20 cellular contexts compared by ENCODE assay signal in the genomic region with DNA sequence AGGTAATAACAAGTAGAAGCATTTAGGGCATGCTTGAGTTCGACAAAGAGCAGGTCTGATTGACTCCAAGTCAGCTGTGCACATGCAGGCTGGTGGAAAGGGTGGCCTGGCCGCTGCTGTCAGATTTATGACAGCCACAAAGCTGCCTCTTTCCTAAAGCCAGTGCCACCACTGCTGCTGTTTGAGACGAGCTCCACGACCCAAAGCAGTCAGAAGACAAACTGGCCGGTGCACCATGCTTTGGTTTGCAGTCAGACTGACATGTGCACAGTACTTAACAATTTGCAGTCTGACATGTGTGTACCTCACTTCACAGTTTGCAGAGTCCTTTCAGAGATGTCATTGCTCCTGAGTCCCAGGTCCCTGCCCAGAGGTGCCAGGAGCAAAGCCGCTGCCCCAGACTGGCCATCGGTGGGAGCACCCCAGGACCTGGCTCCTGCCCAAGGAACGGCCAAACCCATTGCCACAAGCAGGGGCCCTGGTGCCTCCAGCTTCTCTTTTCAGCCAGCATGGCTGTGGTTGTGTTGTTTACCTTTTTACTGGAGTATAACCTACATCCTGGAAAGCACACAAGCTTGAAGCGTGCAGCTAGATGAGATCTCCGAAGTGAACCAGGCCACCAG. TPM values are rescaled to one million over a fixed set of nuclear protein-coding genes. Genes with fewer than 3 reads are reported as not detected.
A peak's percentile ranks its signal among the peaks of the same experiment; 100 is the strongest.
DNase-seq lines count a peak whose midpoint lies in the region; TF ChIP-seq lines count a peak whose summit lies in the region.
"Had no signal": no experiment of that assay in that cellular context is flagged by ENCODE, and none has a peak within 500 bp of the region (broad histone marks: within the 10 kb centered on the region; RNA-seq: fewer than 3 reads in every experiment).

No MANE protein-coding gene starts in this region.

- H3K79me2 ChIP-seq in osteoblast (ENCODE audit: insufficient read depth, low read length): no peaks in the 10 kb centered on the region

- H3K9me3 ChIP-seq in osteoblast (ENCODE audit: low read depth, low read length) (no peaks in the 10 kb centered on the region), A673 (ENCODE audit: low read depth, low read length, poor library complexity, severe bottlenecking) (no peaks in the 10 kb centered on the region)

- CTCF ChIA-PET in A673 (lab: Charles Lee): no interaction called here

- no peak overlapping the region for H2AFZ ChIP-seq in osteoblast (ENCODE audit: low read length)

- H3K27me3 ChIP-seq in layer of hippocampus (ENCODE audit: control insufficient read depth, insufficient read depth, low read length) (no peaks in the 10 kb centered on the region), osteoblast (ENCODE audit: insufficient read depth, low read length) (peaks cover 4% of the 10 kb centered on the region), A673 (replicated peaks; ENCODE audit: insufficient read depth, low read depth, low read length, poor library complexity) (no peaks in the 10 kb centered on the region)
- H3K27me3 ChIP-seq: BLaER1 had no signal

- BruUV-seq in A673 (replicated peaks; lab: Mats Ljungman, UMichigan): no TSS peak

- H3K36me3 ChIP-seq in osteoblast (ENCODE audit: insufficient read depth, low read length): no peaks in the 10 kb centered on the region
- H3K36me3 ChIP-seq in A673 (ENCODE audit: insufficient read depth, low read length, poor library complexity, severe bottlenecking): no peaks in the 10 kb centered on the region
- H3K36me3 ChIP-seq: BLaER1 had no signal

- H4K20me1 ChIP-seq in osteoblast (ENCODE audit: insufficient read depth, low read length): no peaks in the 10 kb centered on the region
- H4K20me1 ChIP-seq: BLaER1 had no signal

- TF ChIP-seq CTCF in osteoblast (IDR thresholded peaks at IDR 0.05; ENCODE audit: extremely low read depth, low read depth, low read length) (no peak), A673 (conservative IDR thresholded peaks at IDR 0.05; ENCODE audit: low read depth, low read length) (no peak)

- no peak overlapping the region for H3K4me2 ChIP-seq in osteoblast (ENCODE audit: insufficient read depth, low read length)
- H3K4me2 ChIP-seq: BLaER1, KMS-11 had no signal

- H3K4me1 ChIP-seq in osteoblast (ENCODE audit: insufficient read depth, low read length) (peaks cover 4% of the 10 kb centered on the region), A673 (ENCODE audit: insufficient read depth, low read length, poor library complexity, severe bottlenecking) (no peaks in the 10 kb centered on the region)
- H3K4me1 ChIP-seq: BLaER1 had no signal

- H3K4me3 ChIP-seq in osteoblast (ENCODE audit: insufficient read depth, low read length) (no peak overlapping the region), A673 (ENCODE audit: low read depth, low read length, poor library complexity, severe bottlenecking) (no peak overlapping the region)
- H3K4me3 ChIP-seq: BLaER1, GM12878 had no signal

- POLR2A ChIA-PET in A673 (lab: Charles Lee; ENCODE audit: low non-redundant PET): no interaction called here

- intact Hi-C loops in A673 (cut with micrococcal nuclease; ENCODE audit: unreplicated experiment): no loop called here

- DNase-seq in osteoblast (ENCODE audit: insufficient read length, low spot score, missing footprints) (peak; percentile 43), A673 (ENCODE audit: low spot score) (no peak), COLO829 (ENCODE audit: low spot score) (no peak), UCSD-AML1 (lab: John Stamatoyannopoulos, UW; ENCODE audit: unreplicated experiment) (no peak)
- DNase-seq in stimulated activated CD4-positive, alpha-beta T cell treated with anti-CD3 and anti-CD28 coated beads, Interleukin-4, amount 100 ng/mL, for 4 hours: no peak
- DNase-seq: CD8-positive, alpha-beta T cell; NCI-H1048; NCI-H1436 treated with DMSO at 0.1 percent for 48 hours; NCI-H2029 treated with DMSO at 0.1 percent for 48 hours; NCI-H2171 treated with DMSO at 0.1 percent for 48 hours; NCI-H446 treated with DMSO at 0.1 percent for 48 hours; NK-92 treated with Interleukin-12 subunit alpha and Interleukin-12 subunit beta, amount 100 ng/mL, for 24 hours; SHP77 treated with DMSO at 0.1 percent for 48 hours had no signal

- peak overlapping the region; percentile 46 for H3K27ac ChIP-seq in angular gyrus (ENCODE audit: low read depth, low read length)
- H3K27ac ChIP-seq in layer of hippocampus (ENCODE audit: low read depth, low read length): peak overlapping the region; percentile 23
- H3K27ac ChIP-seq in osteoblast (ENCODE audit: low read depth, low read length): no peak overlapping the region
- no peak overlapping the region for H3K27ac ChIP-seq in A673 (ENCODE audit: low read depth, low read length, poor library complexity, severe bottlenecking)
- H3K27ac ChIP-seq: BLaER1, KMS-11 had no signal

RNA-seq across cellular contexts. Expression of a gene that starts 28.7 kb away (rescaled TPM):
- total RNA-seq in osteoblast (under 0.01 TPM in 1 of 2 replicates, not detected in the other), A673 (2021) (not detected in 2 replicates)
- total RNA-seq: CD8-positive, alpha-beta T cell; GM12878; M059J; OCI-LY7 had no signal

Comparison
In these comparisons a context has a peak if more than half of its experiments do, and no peak if none do; other contexts are left out.
1. H3K27ac ChIP-seq: peak in angular gyrus (single experiment) and layer of hippocampus (single experiment); none in osteoblast (single experiment) and A673 (single experiment).